ENCODE assay signal across 39 cellular contexts in the genomic region with DNA sequence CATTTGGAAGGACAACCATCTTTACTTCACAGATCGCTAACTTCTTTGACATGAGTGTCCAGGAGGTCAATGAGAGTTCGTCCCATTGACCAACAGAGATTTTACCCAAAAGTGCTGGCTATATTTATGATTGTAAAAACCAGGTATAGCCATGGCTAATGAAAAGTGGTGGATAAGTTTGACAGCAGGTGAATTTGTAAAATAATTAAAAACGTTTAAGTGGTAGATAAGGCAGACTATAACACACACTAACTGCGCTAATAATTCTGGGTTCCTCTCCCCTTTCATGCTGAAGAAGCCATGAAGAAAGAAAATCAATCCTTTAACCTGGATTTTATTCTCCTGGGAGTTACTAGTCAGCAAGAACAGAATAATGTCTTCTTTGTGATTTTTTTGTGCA. TPM values are rescaled to one million over a fixed set of nuclear protein-coding genes. Genes with fewer than 3 reads are reported as not detected.
"Had no signal": no experiment of that assay in that cellular context is flagged by ENCODE, and none has a peak within 500 bp of the region (broad histone marks: within the 10 kb centered on the region; RNA-seq: fewer than 3 reads in every experiment).

TSS of gene OR1A2 (plus strand) at position 301 of the 400 bp plus-strand sequence. CDS start at position 301, 0 bp downstream.

- H3K4me3 ChIP-seq: adrenal gland, ascending aorta, body of pancreas, breast epithelium, cardiac muscle cell had no signal

- H3K36me3 ChIP-seq: adrenal gland, ascending aorta, brain microvascular endothelial cell, breast epithelium, cardiac muscle cell had no signal

- ATAC-seq: activated naive CD4-positive, alpha-beta T cell treated with anti-CD3 and anti-CD28 coated beads, Interleukin-2, amount 50 U/mL, for 72 hours; activated naive CD8-positive, alpha-beta T cell treated with anti-CD3 and anti-CD28 coated beads, Interleukin-2, amount 50 U/mL, for 24 hours; activated T-cell treated with anti-CD3 and anti-CD28 coated beads, Interleukin-2, amount 50 U/mL, for 4 hours; activated T-cell treated with anti-CD3 and anti-CD28 coated beads, Interleukin-2, amount 50 U/mL, for 72 hours; activated T-helper 17 cell treated with anti-CD3 and anti-CD28 coated beads, Interleukin-2, amount 50 U/mL, for 72 hours; body of pancreas had no signal

- H3K9me3 ChIP-seq: adrenal gland had no signal

- H3K27me3 ChIP-seq: ascending aorta, body of pancreas, brain microvascular endothelial cell, cardiac muscle cell had no signal

- FAIRE-seq: astrocyte had no signal

- H3K4me1 ChIP-seq: adrenal gland, ascending aorta, body of pancreas, breast epithelium had no signal

- H3K27ac ChIP-seq: adrenal gland, ascending aorta, body of pancreas, brain microvascular endothelial cell, breast epithelium, cardiac muscle cell had no signal

- DNase-seq: activated effector memory CD4-positive, alpha-beta T cell treated with anti-CD3 and anti-CD28 coated beads, Interleukin-2, amount 50 U/mL, for 16 hours; activated effector memory CD4-positive, alpha-beta T cell treated with Interleukin-2 at 50 U/mL for 16 hours; activated gamma-delta T cell; activated gamma-delta T cell treated with Interleukin-2 at 50 U/mL for 16 hours; activated naive CD4-positive, alpha-beta T cell; activated naive CD4-positive, alpha-beta T cell treated with anti-CD3 and anti-CD28 coated beads for 36 hours; activated naive CD4-positive, alpha-beta T cell treated with anti-CD3 and anti-CD28 coated beads, Interleukin-2, amount 10 ng/mL, durations not matched to agents 7 days and 5 days; activated naive CD4-positive, alpha-beta T cell treated with anti-CD3 and anti-CD28 coated beads, Interleukin-2, amount 50 U/mL, for 16 hours; activated naive CD4-positive, alpha-beta T cell treated with Interleukin-2 at 50 U/mL for 16 hours; activated naive CD8-positive, alpha-beta T cell treated with anti-CD3 and anti-CD28 coated beads for 36 hours; activated naive CD8-positive, alpha-beta T cell treated with anti-CD3 and anti-CD28 coated beads, Interleukin-2, amount 10 ng/mL, durations not matched to agents 7 days and 5 days; activated naive CD8-positive, alpha-beta T cell treated with anti-CD3 and anti-CD28 coated beads, Interleukin-2, amount 50 U/mL, for 24 hours; activated T-cell treated with anti-CD3 and anti-CD28 coated beads, Interleukin-2, amount 50 U/mL, for 24 hours; activated T-cell treated with anti-CD3 and anti-CD28 coated beads, Interleukin-2, amount 50 U/mL, for 4 hours; activated T-cell treated with anti-CD3 and anti-CD28 coated beads, Interleukin-2, amount 50 U/mL, for 48 hours; activated T-cell treated with anti-CD3 and anti-CD28 coated beads, Interleukin-2, amount 50 U/mL, for 72 hours; adrenal gland; amniotic stem cell; amygdala; anterior cingulate cortex; aorta; body of pancreas; brain microvascular endothelial cell; caudate nucleus; central memory CD4-positive, alpha-beta T cell; cerebellar nuclear complex had no signal

RNA-seq across cellular contexts. Expression of gene OR1A2, which starts in this region (rescaled TPM):
- total RNA-seq: activated naive CD4-positive, alpha-beta T cell treated with anti-CD3 and anti-CD28 coated beads for 36 hours; activated naive CD4-positive, alpha-beta T cell treated with anti-CD3 and anti-CD28 coated beads, Interleukin-2, amount 50 U/mL, for 72 hours; activated naive CD8-positive, alpha-beta T cell treated with anti-CD3 and anti-CD28 coated beads for 36 hours; activated naive CD8-positive, alpha-beta T cell treated with anti-CD3 and anti-CD28 coated beads, Interleukin-2, amount 10 ng/mL, durations not matched to agents 7 days and 5 days; activated T-cell treated with anti-CD3 and anti-CD28 coated beads, Interleukin-2, amount 50 U/mL, for 4 hours; activated T-cell treated with anti-CD3 and anti-CD28 coated beads, Interleukin-2, amount 50 U/mL, for 72 hours; activated T-helper 1 cell treated with anti-CD3 and anti-CD28 coated beads, Interleukin-12 subunit alpha, Interleukin-12 subunit beta, Interleukin-2, Interleukin-4 antibody, amounts not matched to agents 30 ng/mL and 10 ng/mL and 1 ng/mL, durations not matched to agents 14 hours and 24 hours and 36 hours; activated T-helper 17 cell treated with anti-CD3 and anti-CD28 coated beads, Interleukin-2, amount 50 U/mL, for 72 hours; activated T-helper 2 cell treated with anti-CD3 and anti-CD28 coated beads, Interferon-gamma antibody, Interleukin-2, Interleukin-4, amounts not matched to agents 10 μg/mL and 5 μg/mL and 100 μg/mL, durations not matched to agents 14 hours and 24 hours and 36 hours; adrenal gland; aorta; ascending aorta; astrocyte; body of pancreas; breast epithelium; bronchial epithelial cell; cardiac muscle cell; cardiac septum; cerebellum; chondrocyte had no signal
- polyA plus RNA-seq: adipose tissue, adrenal gland, aorta, cardiac muscle cell had no signal
